In genomic region chr12:80937391-80938238, GRCh38 we compare ENCODE assay signal across 7 cellular contexts. TPM values are rescaled to one million over a fixed set of nuclear protein-coding genes. Genes with fewer than 3 reads are reported as not detected.
DNase-seq lines count a peak whose midpoint lies in the region; ATAC-seq and TF ChIP-seq lines count a peak whose summit lies in the region.

Gene LIN7A, minus strand, starts transcription at chr12:80937934. Its CDS starts 212 bp downstream, at chr12:80937722.

- no peaks in the 10 kb centered on the region for H3K9me3 ChIP-seq in lung (ENCODE audit: control insufficient read depth in 2 of 2, insufficient read depth in 1 of 2, low read length in 1 of 2)

- no peaks in the 10 kb centered on the region for H3K36me3 Mint-ChIP-seq in type B pancreatic cell

- H3K4me3 ChIP-seq in lung, result peak within 1 kb of the TSS; percentile 64

- H3K4me3 Mint-ChIP-seq in type B pancreatic cell, result peak within 1 kb of the TSS; percentile 96

- no peaks in the 10 kb centered on the region for H3K9me3 Mint-ChIP-seq in type B pancreatic cell

- peak; percentile 47 for DNase-seq in NCI-H510A (lab: John Stamatoyannopoulos, UW)
- DNase-seq in dermis blood vessel endothelial cell, result peak; percentile 9
- DNase-seq in lung (ENCODE audit: low spot score), result peak; percentile 35
- DNase-seq in type B pancreatic cell (ENCODE audit: extremely low spot score, unreplicated experiment), result no peak
- no peak for DNase-seq in A172 (ENCODE audit: low spot score)

- peak within 1 kb of the TSS; percentile 89 for H3K27ac Mint-ChIP-seq in type B pancreatic cell

- TF ChIP-seq CTCF in lung (IDR thresholded peaks at IDR 0.05; ENCODE audit: control extremely low read depth, extremely low read depth) (no peak), type B pancreatic cell (conservative IDR thresholded peaks at IDR 0.05) (no peak)

- TF ChIP-seq POLR2A in GM18526 (IDR thresholded peaks at IDR 0.05; ENCODE audit: extremely low read depth, insufficient read length), result peak; percentile 35

- H3K4me1 Mint-ChIP-seq in type B pancreatic cell (ENCODE audit: unreplicated experiment), result peaks cover 10% of the 10 kb centered on the region

- WGBS in lung, 2 donors, result 1 to 2% methylated on average over 44 to 47 of the region's 47 CpGs

- H3K4me1 ChIP-seq in lung (ENCODE audit: control insufficient read depth in 2 of 2, insufficient read depth in 2 of 2, low read length in 2 of 2), result peaks cover 0 to 10% of the 10 kb centered on the region in 2 donors

- peak within 1 kb of the TSS; percentile 88 to 93 for H3K27ac ChIP-seq in lung (ENCODE audit: low read depth in 1 of 2, low read length in 1 of 2)

- no peaks in the 10 kb centered on the region for H3K27me3 ChIP-seq in lung (ENCODE audit: control insufficient read depth, insufficient read depth)

- ATAC-seq in HG02870 (IDR thresholded peaks at IDR 0.05; ENCODE audit: unreplicated experiment) (peak; percentile 5), lung (ENCODE audit: insufficient read depth, low FRiP score) (peak; percentile 51)

- H3K36me3 ChIP-seq in lung (ENCODE audit: control insufficient read depth in 2 of 2, insufficient read depth in 2 of 2, low read length in 2 of 2), result no peaks in the 10 kb centered on the region

- H3K27me3 Mint-ChIP-seq in type B pancreatic cell, result peaks cover 21% of the 10 kb centered on the region

RNA-seq across cellular contexts. Expression of gene LIN7A, which starts in this region (rescaled TPM):
- 0.19 and 1.2 TPM in 2 replicates for total RNA-seq in dermis blood vessel endothelial cell
- total RNA-seq in lung, result 10 to 100 TPM in 1 of 2 donors, 1 to 10 TPM in 1; 7.0 to 21.7 TPM
- polyA plus RNA-seq in lung, result 1 to 10 TPM; 4.0 to 6.1 TPM
- 22.1 and 32.7 TPM in 2 replicates for total RNA-seq in type B pancreatic cell (ENCODE audit: low replicate concordance)
- 0.21 and 1.2 TPM in 2 replicates for total RNA-seq in A172 (2014; rRNA removed; shearing (Covaris generic))

Comparison
In these comparisons a context has a peak if more than half of its experiments do, and no peak if none do; other contexts are left out.
1. DNase-seq: peak in NCI-H510A (single experiment), dermis blood vessel endothelial cell (single experiment) and lung (single experiment); none in type B pancreatic cell (single experiment) and A172 (single experiment).